In the genomic region with DNA sequence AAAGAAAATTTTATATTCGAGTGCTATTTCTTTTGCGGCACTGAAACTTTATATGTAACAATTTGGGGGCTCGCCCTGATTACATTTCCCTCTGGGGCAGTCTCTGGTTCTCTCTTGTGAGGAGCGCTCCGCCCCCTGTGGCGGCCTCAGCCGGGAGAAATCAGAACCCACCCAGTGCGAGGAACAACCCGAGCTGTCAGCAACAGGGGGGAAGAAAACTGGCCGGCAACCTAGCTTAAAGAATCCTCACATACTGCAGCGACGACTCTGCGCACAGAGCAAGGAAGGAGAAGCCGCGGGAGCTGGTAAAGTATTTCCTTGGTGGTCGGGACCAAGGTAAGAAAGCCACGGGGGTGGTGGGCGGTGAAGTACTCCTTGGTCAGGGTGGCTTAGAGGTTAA, we compare ENCODE assay signal across 20 cellular contexts. TPM values are rescaled to one million over a fixed set of nuclear protein-coding genes. Genes with fewer than 3 reads are reported as not detected.
DNase-seq lines count a peak whose midpoint lies in the region; FAIRE-seq and TF ChIP-seq lines count a peak whose summit lies in the region.
"Had no signal": no experiment of that assay in that cellular context is flagged by ENCODE, and none has a peak within 500 bp of the region (broad histone marks: within the 10 kb centered on the region; RNA-seq: fewer than 3 reads in every experiment).

No MANE protein-coding gene starts in this region.

- 91 to 92% methylated on average over 15 to 17 of the region's 18 CpGs for WGBS in endodermal cell (ENCODE audit: insufficient coverage in 1 of 2, insufficient read length in 1 of 2), 2 experiments
- WGBS in hepatocyte (ENCODE audit: low lambda C conversion rate, missing lambda C conversion rate): 95% methylated on average over 18 of the region's 18 CpGs

- H3K27ac ChIP-seq in HUES6 (ENCODE audit: low read depth, low read length) (peak overlapping the region; percentile 89; the same call in 1 of the 2 replicates), endodermal cell (ENCODE audit: low read depth, low read length) (no peak overlapping the region), osteoblast (ENCODE audit: low read depth, low read length) (no peak overlapping the region), kidney (ENCODE audit: low read depth in 2 of 2, low read length in 2 of 2) (no peak overlapping the region), hepatocyte (no peak overlapping the region)

- peak overlapping the region; percentile 79 for H3K9ac ChIP-seq in HUES6 (ENCODE audit: low read length)
- no peak overlapping the region for H3K9ac ChIP-seq in endodermal cell (ENCODE audit: extremely low read depth, low read length, poor library complexity, severe bottlenecking)
- H3K9ac ChIP-seq in kidney (ENCODE audit: low read length in 2 of 2): no peak overlapping the region

- no peaks in the 10 kb centered on the region for H3K9me2 ChIP-seq in hepatocyte (replicated peaks; ENCODE audit: insufficient read depth)

- no peak overlapping the region for H3K27ac Mint-ChIP-seq in endodermal cell
- no peak overlapping the region for H3K27ac Mint-ChIP-seq in glutamatergic neuron (ENCODE audit: unreplicated experiment)
- H3K27ac Mint-ChIP-seq: CD4-positive, alpha-beta memory T cell had no signal

- H4K20me1 ChIP-seq in osteoblast (ENCODE audit: insufficient read depth, low read length) (no peaks in the 10 kb centered on the region), hepatocyte (ENCODE audit: insufficient read depth, poor library complexity, severe bottlenecking) (no peaks in the 10 kb centered on the region)

- no peak for FAIRE-seq in kidney (lab: Jason Lieb, UNC)
- FAIRE-seq: GM12891, GM18507 had no signal

- H3K9me3 ChIP-seq in HUES6 (ENCODE audit: control insufficient read depth, insufficient read depth, low read depth, low read length): peaks cover 41% of the 10 kb centered on the region
- H3K9me3 ChIP-seq in endodermal cell (ENCODE audit: control insufficient read depth, low read length): peaks cover 90% of the 10 kb centered on the region
- H3K9me3 ChIP-seq in osteoblast (ENCODE audit: low read depth, low read length): no peaks in the 10 kb centered on the region
- H3K9me3 ChIP-seq in kidney (ENCODE audit: control insufficient read depth in 1 of 2, low read length in 2 of 2): peaks cover 2 to 9% of the 10 kb centered on the region in 2 donors
- H3K9me3 ChIP-seq in hepatocyte (ENCODE audit: low read depth): no peaks in the 10 kb centered on the region
- H3K9me3 ChIP-seq: HAP-1 had no signal

- intact Hi-C loops in kidney (cut with DNase I): no loop called here

- no peaks in the 10 kb centered on the region for H3K79me2 ChIP-seq in osteoblast (ENCODE audit: insufficient read depth, low read length)
- no peaks in the 10 kb centered on the region for H3K79me2 ChIP-seq in hepatocyte

- H3K4me1 Mint-ChIP-seq in endodermal cell (no peaks in the 10 kb centered on the region), glutamatergic neuron (ENCODE audit: low read depth, unreplicated experiment) (no peaks in the 10 kb centered on the region)
- H3K4me1 Mint-ChIP-seq: CD4-positive, alpha-beta memory T cell had no signal

- H3K4me3 ChIP-seq in HUES6 (ENCODE audit: low read depth, low read length) (peak overlapping the region; percentile 37; the same call in 1 of the 2 replicates), endodermal cell (ENCODE audit: low read length) (peak overlapping the region; percentile 68), osteoblast (ENCODE audit: insufficient read depth, low read length) (no peak overlapping the region), kidney (ENCODE audit: low read length in 2 of 2) (no peak overlapping the region), hepatocyte (no peak overlapping the region)
- H3K4me3 ChIP-seq: HAP-1 had no signal

- peak overlapping the region; percentile 24 for H3K4me3 Mint-ChIP-seq in endodermal cell
- no peak overlapping the region for H3K4me3 Mint-ChIP-seq in glutamatergic neuron (ENCODE audit: unreplicated experiment)
- H3K4me3 Mint-ChIP-seq: CD4-positive, alpha-beta memory T cell had no signal

- H3K4me1 ChIP-seq in HUES6 (ENCODE audit: control insufficient read depth, insufficient read depth, low read length): peaks cover 18% of the 10 kb centered on the region; the same call in 1 of the 2 replicates
- no peaks in the 10 kb centered on the region for H3K4me1 ChIP-seq in endodermal cell (ENCODE audit: control insufficient read depth, insufficient read depth, low read length)
- H3K4me1 ChIP-seq in osteoblast (ENCODE audit: insufficient read depth, low read length): no peaks in the 10 kb centered on the region
- no peaks in the 10 kb centered on the region for H3K4me1 ChIP-seq in kidney (ENCODE audit: control insufficient read depth in 1 of 2, insufficient read depth in 1 of 2, low read depth in 1 of 2, low read length in 2 of 2)
- no peaks in the 10 kb centered on the region for H3K4me1 ChIP-seq in hepatocyte (ENCODE audit: insufficient read depth)

- H3K27me3 Mint-ChIP-seq in endodermal cell (ENCODE audit: insufficient read depth) (peaks cover 2% of the 10 kb centered on the region), glutamatergic neuron (ENCODE audit: unreplicated experiment) (no peaks in the 10 kb centered on the region)

- no peaks in the 10 kb centered on the region; the same call in 1 of the 2 replicates for H3K36me3 ChIP-seq in HUES6 (ENCODE audit: control insufficient read depth, insufficient read depth, low read length)
- H3K36me3 ChIP-seq in endodermal cell (ENCODE audit: control insufficient read depth, insufficient read depth, low read length): no peaks in the 10 kb centered on the region
- H3K36me3 ChIP-seq in osteoblast (ENCODE audit: insufficient read depth, low read length): no peaks in the 10 kb centered on the region
- H3K36me3 ChIP-seq in kidney (ENCODE audit: control insufficient read depth in 1 of 2, insufficient read depth in 2 of 2, low read length in 2 of 2): no peaks in the 10 kb centered on the region
- H3K36me3 ChIP-seq in hepatocyte (replicated peaks; ENCODE audit: insufficient read depth, low read depth): no peaks in the 10 kb centered on the region
- H3K36me3 ChIP-seq: HAP-1 had no signal

- H3K9me3 Mint-ChIP-seq in endodermal cell (peaks cover 74% of the 10 kb centered on the region), glutamatergic neuron (ENCODE audit: unreplicated experiment) (peaks cover 9% of the 10 kb centered on the region)

- peaks cover 12% of the 10 kb centered on the region for H3K36me3 Mint-ChIP-seq in endodermal cell (ENCODE audit: low read depth)
- H3K36me3 Mint-ChIP-seq in glutamatergic neuron (ENCODE audit: unreplicated experiment): peaks cover 17% of the 10 kb centered on the region
- H3K36me3 Mint-ChIP-seq: CD4-positive, alpha-beta memory T cell had no signal

- no peaks in the 10 kb centered on the region for H3K27me3 ChIP-seq in HUES6 (ENCODE audit: control insufficient read depth, insufficient read depth, low read length)
- H3K27me3 ChIP-seq in endodermal cell (ENCODE audit: control insufficient read depth, insufficient read depth, low read length, poor library complexity, severe bottlenecking): no peaks in the 10 kb centered on the region
- no peaks in the 10 kb centered on the region for H3K27me3 ChIP-seq in osteoblast (ENCODE audit: insufficient read depth, low read length)
- H3K27me3 ChIP-seq in hepatocyte: no peaks in the 10 kb centered on the region

- no peak for TF ChIP-seq CTCF in endodermal cell (conservative IDR thresholded peaks at IDR 0.05)
- TF ChIP-seq CTCF in osteoblast (IDR thresholded peaks at IDR 0.05; ENCODE audit: extremely low read depth, low read depth, low read length): no peak
- TF ChIP-seq CTCF in glutamatergic neuron (IDR thresholded peaks at IDR 0.05; ENCODE audit: partially characterized antibody, unreplicated experiment): no peak
- TF ChIP-seq CTCF in kidney (IDR thresholded peaks at IDR 0.05; ENCODE audit: borderline replicate concordance, extremely low read depth, insufficient read depth): no peak
- no peak for TF ChIP-seq CTCF in hepatocyte (IDR thresholded peaks at IDR 0.05; ENCODE audit: poor library complexity)

- H2AFZ ChIP-seq in osteoblast (ENCODE audit: low read length) (no peak overlapping the region), hepatocyte (no peak overlapping the region)

- H3K4me2 ChIP-seq in osteoblast (ENCODE audit: insufficient read depth, low read length) (no peak overlapping the region), hepatocyte (no peak overlapping the region)

- DNase-seq in endodermal cell (peak; percentile 44), osteoblast (ENCODE audit: insufficient read length, low spot score, missing footprints) (peak; percentile 60), glutamatergic neuron (no peak), kidney (no peak), hepatocyte (ENCODE audit: low spot score) (no peak)
- no peak for DNase-seq in stimulated activated naive CD4-positive, alpha-beta T cell treated with Interleukin-2 at 50 U/mL for 16 hours (lab: John Stamatoyannopoulos, UW)
- DNase-seq: C1 segment of cervical spinal cord; Calu3; CD4-positive, alpha-beta memory T cell; COR-L47; DMS53; DMS79 treated with DMSO at 0.1 percent for 48 hours; GF-D8 had no signal

RNA-seq across cellular contexts. Expression of gene SLC52A3, which starts 23.9 kb away (rescaled TPM):
- total RNA-seq in endodermal cell (1 to 10 TPM; 3.1 to 5.7 TPM), osteoblast (not detected in 2 replicates), glutamatergic neuron (ENCODE audit: unreplicated experiment) (not detected), kidney (10.9 TPM), hepatocyte (0.33 and 0.80 TPM in 2 replicates)
- polyA plus RNA-seq in endodermal cell (2013, experiment 1 of 2): 2.1 TPM
- polyA plus RNA-seq in endodermal cell (2013, experiment 2 of 2): 0.95 TPM
- polyA plus RNA-seq in kidney (ENCODE audit: insufficient read depth, low read depth, low replicate concordance) (11.4 TPM), hepatocyte (0.35 and 1.0 TPM in 2 replicates)
- total RNA-seq: A673; CD4-positive, alpha-beta memory T cell; G401 had no signal
- polyA plus RNA-seq: BJ; CD4-positive, alpha-beta memory T cell had no signal

RNA-seq across cellular contexts. Expression of gene FAM110A, which starts 41.3 kb away (rescaled TPM):
- 10 to 100 TPM; 12.1 to 16.9 TPM for total RNA-seq in endodermal cell
- polyA plus RNA-seq in endodermal cell (2013, experiment 1 of 2): 19.3 TPM
- 18.7 TPM for polyA plus RNA-seq in endodermal cell (2013, experiment 2 of 2)
- 8.5 and 9.8 TPM in 2 replicates for total RNA-seq in osteoblast
- total RNA-seq in glutamatergic neuron (ENCODE audit: unreplicated experiment): 152 TPM
- total RNA-seq in kidney: 10.2 TPM
- polyA plus RNA-seq in kidney (ENCODE audit: insufficient read depth, low read depth, low replicate concordance): 12.6 TPM
- total RNA-seq in hepatocyte: 4.4 and 4.6 TPM in 2 replicates
- 6.1 and 8.9 TPM in 2 replicates for polyA plus RNA-seq in hepatocyte

Comparison
In these comparisons a context has a peak if more than half of its experiments do, and no peak if none do; other contexts are left out.
1. H3K4me3 ChIP-seq: peak in HUES6 (single experiment) and endodermal cell (single experiment); none in osteoblast (single experiment), kidney (0 of 2) and hepatocyte (single experiment).
2. DNase-seq: peak in endodermal cell (single experiment) and osteoblast (single experiment); none in stimulated activated naive CD4-positive, alpha-beta T cell treated with Interleukin-2 at 50 U/mL for 16 hours (single experiment), glutamatergic neuron (single experiment), kidney (single experiment) and hepatocyte (single experiment).